ENCODE assay signal across 22 cellular contexts in genomic region chr9:106970219-106970975, GRCh38.
DNase-seq lines count a peak whose midpoint lies in the region; ATAC-seq and TF ChIP-seq lines count a peak whose summit lies in the region.
"Had no signal": no experiment of that assay in that cellular context is flagged by ENCODE, and none has a peak within 500 bp of the region (broad histone marks: within the 10 kb centered on the region; RNA-seq: fewer than 3 reads in every experiment).

No MANE protein-coding gene starts in this region.

- H3K9me3 ChIP-seq in IMR-90 (ENCODE audit: control insufficient read depth, insufficient read depth, low read length), result no peaks in the 10 kb centered on the region
- no peaks in the 10 kb centered on the region for H3K9me3 ChIP-seq in GM23248 (ENCODE audit: low read depth)
- H3K9me3 ChIP-seq: adrenal gland, pancreas, SJCRH30 had no signal

- no peak overlapping the region for H3K9ac ChIP-seq in IMR-90 (ENCODE audit: low read depth, low read length)
- no peak overlapping the region for H3K9ac ChIP-seq in GM23248

- no peak overlapping the region for H3K4ac ChIP-seq in IMR-90 (ENCODE audit: low read depth, low read length)

- peak overlapping the region; percentile 74 for H2AK9ac ChIP-seq in IMR-90 (replicated peaks; ENCODE audit: low read depth, low read length, poor library complexity)

- WGBS in IMR-90 (ENCODE audit: extremely low coverage in 2 of 2, insufficient read length in 1 of 2), 2 experiments, result no CpG with 5 or more reads among the region's 9 CpGs
- 80% methylated on average over 9 of the region's 9 CpGs for WGBS in GM23248 (ENCODE audit: low coverage in 1 of 2, low lambda C conversion rate in 2 of 2, missing lambda C conversion rate in 2 of 2), 2 experiments

- H2BK120ac ChIP-seq in IMR-90 (ENCODE audit: low read depth, low read length), result no peak overlapping the region

- no peak overlapping the region for H4K91ac ChIP-seq in IMR-90 (ENCODE audit: insufficient read depth, low read depth, low read length)

- no peaks in the 10 kb centered on the region for H3K79me2 ChIP-seq in GM23248 (ENCODE audit: insufficient read depth)
- H3K79me2 ChIP-seq: hepatocyte had no signal

- H3F3A ChIP-seq in GM23248 (ENCODE audit: insufficient read depth), result no peaks in the 10 kb centered on the region

- peak; percentile 56 for ATAC-seq in IMR-90 (ENCODE audit: low read depth)
- no peak for ATAC-seq in GM18861 (IDR thresholded peaks at IDR 0.05; ENCODE audit: unreplicated experiment)
- ATAC-seq: activated CD4-positive, CD25-positive, alpha-beta regulatory T cell treated with anti-CD3 and anti-CD28 coated beads, Interleukin-2, amount 50 U/mL, for 24 hours; activated T-helper 17 cell treated with anti-CD3 and anti-CD28 coated beads, Interleukin-2, amount 50 U/mL, for 72 hours; pancreas had no signal

- H2BK15ac ChIP-seq in IMR-90 (ENCODE audit: low read depth, low read length), result no peak overlapping the region

- 0 out of 4 replicates have a peak, but pooled peaks cover 0 to 1% of the 10 kb centered on the region in 2 experiments for H3K79me1 ChIP-seq in IMR-90 (ENCODE audit: low read depth in 1 of 2, low read length in 2 of 2)

- H2AFZ ChIP-seq in IMR-90 (replicated peaks; ENCODE audit: low read length, poor library complexity) (no peak overlapping the region), GM23248 (no peak overlapping the region)
- H2AFZ ChIP-seq: hepatocyte had no signal

- H3K27ac ChIP-seq in IMR-90 (ENCODE audit: insufficient read depth, low read length) (no peak overlapping the region), caudate nucleus (ENCODE audit: low read depth, low read length) (peak overlapping the region; percentile 73), GM23248 (no peak overlapping the region)
- H3K27ac ChIP-seq: adrenal gland, hepatocyte, pancreas, SJCRH30 had no signal

- POLR2A ChIA-PET in IMR-90 (lab: Charles Lee; ENCODE audit: unreplicated experiment), result no interaction called here

- H4K5ac ChIP-seq in IMR-90 (ENCODE audit: low read depth, low read length), result no peak overlapping the region

- peaks cover 3% of the 10 kb centered on the region; the same call in 1 of the 2 replicates for H3K9me1 ChIP-seq in IMR-90 (ENCODE audit: insufficient read depth, low read length)

- no peaks in the 10 kb centered on the region for H3K27me3 ChIP-seq in IMR-90 (ENCODE audit: control insufficient read depth, insufficient read depth, low read length)
- no peaks in the 10 kb centered on the region for H3K27me3 ChIP-seq in GM23248 (replicated peaks; ENCODE audit: insufficient read depth)
- H3K27me3 ChIP-seq: adrenal gland, hepatocyte, pancreas, SJCRH30 had no signal

- H3K4me2 ChIP-seq in IMR-90 (ENCODE audit: low read depth, low read length), result peak overlapping the region; percentile 14; the same call in 1 of the 2 replicates
- H3K4me2 ChIP-seq in GM23248 (ENCODE audit: unreplicated experiment), result no peak overlapping the region
- H3K4me2 ChIP-seq: hepatocyte, smooth muscle cell had no signal

- in situ Hi-C loops in IMR-90 (cut with MboI; ENCODE audit: low sequenced_read_pairs) (no loop called here), GM23248 (cut with MboI) (no loop called here)

- no peak overlapping the region for H2AK5ac ChIP-seq in IMR-90 (ENCODE audit: low read depth, low read length)

- no TSS peak for BruUV-seq in IMR-90 (replicated peaks; lab: Mats Ljungman, UMichigan)

- no peak overlapping the region for H3K14ac ChIP-seq in IMR-90 (replicated peaks; ENCODE audit: low read depth, low read length)

- TF ChIP-seq POLR2A in IMR-90 (IDR thresholded peaks at IDR 0.05; ENCODE audit: low read depth, low read length), result no peak

- dilution Hi-C loops in IMR-90 (cut with HindIII; ENCODE audit: low sequenced_read_pairs, unreplicated experiment), result no loop called here

- H3K23ac ChIP-seq in IMR-90 (ENCODE audit: low read depth, low read length), result no peak overlapping the region

- intact Hi-C loops in IMR-90 (cut with micrococcal nuclease), result no loop called here

- H2BK5ac ChIP-seq in IMR-90 (ENCODE audit: low read depth, low read length, poor library complexity, severe bottlenecking), result no peak overlapping the region

- 0 out of 2 replicates have a peak, but pooled peaks cover 2% of the 10 kb centered on the region for H3K4me1 ChIP-seq in IMR-90 (ENCODE audit: control insufficient read depth, insufficient read depth, low read length)
- no peaks in the 10 kb centered on the region for H3K4me1 ChIP-seq in GM23248 (ENCODE audit: insufficient read depth)
- H3K4me1 ChIP-seq: adrenal gland, pancreas, SJCRH30 had no signal

- H2BK20ac ChIP-seq in IMR-90 (ENCODE audit: low read depth, low read length), result no peak overlapping the region

- H3K36me3 ChIP-seq in IMR-90 (ENCODE audit: control insufficient read depth, insufficient read depth, low read length) (peaks cover 19% of the 10 kb centered on the region), GM23248 (ENCODE audit: low read depth) (no peaks in the 10 kb centered on the region)

- H4K8ac ChIP-seq in IMR-90 (ENCODE audit: low read depth in 2 of 2, low read length in 2 of 2), result no peak overlapping the region

- no peak overlapping the region; the same call in 1 of the 2 replicates for H3K56ac ChIP-seq in IMR-90 (ENCODE audit: extremely low read depth, insufficient read depth, low read length)

- DNase-seq in IMR-90 (peak; percentile 35), caudate nucleus (lab: John Stamatoyannopoulos, UW) (peak in 1 of 61 donors; percentile 4), iris pigment epithelial cell (ENCODE audit: low read depth) (peak; percentile 33), retina (peak; percentile 13), NCI-H128 (lab: John Stamatoyannopoulos, UW; ENCODE audit: unreplicated experiment) (no peak), mesenteric fat pad (ENCODE audit: low spot score) (no peak), GM23248 (no peak)
- DNase-seq: adrenal gland; CD4-positive, alpha-beta memory T cell; cerebellar nuclear complex; Kasumi-1; NCI-H1092; NCI-H774; pancreas; SJCRH30; stimulated activated CD4-positive, alpha-beta T cell treated with anti-CD3 and anti-CD28 coated beads, Interleukin-4, amount 100 ng/mL, for 24 hours; T-helper 9 cell had no signal

- CTCF ChIA-PET in IMR-90 (lab: Yijun Ruan, JAX), result interaction anchor here (0.6 to 0.7 kb wide), 2 partner anchors 37 to 1102 kb away, joined by 3 read pairs; no protein-coding TSS in a partner anchor

- TF ChIP-seq CTCF in IMR-90 (conservative IDR thresholded peaks at IDR 0.05; ENCODE audit: low read depth, low read length), result no peak

- no peak overlapping the region for H3K18ac ChIP-seq in IMR-90 (ENCODE audit: low read depth, low read length)

- H4K20me1 ChIP-seq in IMR-90 (ENCODE audit: insufficient read depth, low read length) (no peaks in the 10 kb centered on the region), GM23248 (ENCODE audit: insufficient read depth) (no peaks in the 10 kb centered on the region)

- TF ChIP-seq RAD21 in IMR-90 (IDR thresholded peaks at IDR 0.05; ENCODE audit: low read length), result no peak

- no peak overlapping the region for H3K4me3 ChIP-seq in IMR-90 (ENCODE audit: insufficient read depth, low read depth, low read length)
- H3K4me3 ChIP-seq in GM23248, result no peak overlapping the region
- H3K4me3 ChIP-seq: adrenal gland, hepatocyte, pancreas, SJCRH30, smooth muscle cell had no signal

- peaks cover 6% of the 10 kb centered on the region; the same call in 1 of the 2 replicates for H3K9me2 ChIP-seq in GM23248 (ENCODE audit: insufficient read depth)

TF ChIP-seq in IMR-90, 13 proteins besides CTCF, POLR2A, EP300 and RAD21:
- no peak for TF ChIP-seq MAZ (IDR thresholded peaks at IDR 0.05; ENCODE audit: borderline replicate concordance, low read depth, low read length)
- TF ChIP-seq ELK1 (IDR thresholded peaks at IDR 0.05; ENCODE audit: borderline replicate concordance, low read depth, low read length), result no peak
- no peak for TF ChIP-seq SMC3 (IDR thresholded peaks at IDR 0.05; ENCODE audit: low read depth, low read length)
- TF ChIP-seq MXI1 (IDR thresholded peaks at IDR 0.05; ENCODE audit: borderline replicate concordance, low read depth, low read length), result no peak
- no peak for TF ChIP-seq RCOR1 (IDR thresholded peaks at IDR 0.05; ENCODE audit: insufficient replicate concordance, low read length)
- TF ChIP-seq RFX5 (IDR thresholded peaks at IDR 0.05; ENCODE audit: low read depth, low read length), result no peak
- no peak for TF ChIP-seq USF2 (IDR thresholded peaks at IDR 0.05; ENCODE audit: low read depth, low read length)
- no peak for TF ChIP-seq BHLHE40 (IDR thresholded peaks at IDR 0.05; ENCODE audit: low read depth, low read length)
- no peak for TF ChIP-seq CEBPB (IDR thresholded peaks at IDR 0.05; ENCODE audit: low read depth, low read length)
- no peak for TF ChIP-seq CHD1 (IDR thresholded peaks at IDR 0.05; ENCODE audit: low read depth, low read length)
- TF ChIP-seq FOS (IDR thresholded peaks at IDR 0.05; ENCODE audit: low read depth, low read length), result no peak
- TF ChIP-seq MAFK (IDR thresholded peaks at IDR 0.05; ENCODE audit: low read depth, low read length), result no peak
- TF ChIP-seq NFE2L2 (IDR thresholded peaks at IDR 0.05; ENCODE audit: low read depth, low read length), result no peak

Comparison
In these comparisons a context has a peak if more than half of its experiments do, and no peak if none do; other contexts are left out.
1. DNase-seq: peak in IMR-90 (single experiment), iris pigment epithelial cell (single experiment) and retina (single experiment); none in NCI-H128 (single experiment), mesenteric fat pad (single experiment) and GM23248 (single experiment).